ENCODE assay signal across 29 cellular contexts in genomic region chr4:125155251-125155650, GRCh38.
"Had no signal": no experiment of that assay in that cellular context is flagged by ENCODE, and none has a peak within 500 bp of the region (broad histone marks: within the 10 kb centered on the region; RNA-seq: fewer than 3 reads in every experiment).

No MANE protein-coding gene starts in this region.

- H3K36me3 ChIP-seq: esophagus squamous epithelium, gastroesophageal sphincter, WERI-Rb-1 had no signal

- ATAC-seq: activated CD4-positive, CD25-positive, alpha-beta regulatory T cell treated with anti-CD3 and anti-CD28 coated beads, Interleukin-2, amount 50 U/mL, for 24 hours; activated CD8-positive, alpha-beta T cell treated with anti-CD3 and anti-CD28 coated beads for 36 hours; activated T-cell treated with anti-CD3 and anti-CD28 coated beads, Interleukin-2, amount 50 U/mL, for 4 hours; activated T-helper 17 cell treated with anti-CD3 and anti-CD28 coated beads, Interleukin-2, amount 50 U/mL, for 72 hours; effector memory CD8-positive, alpha-beta T cell; gastroesophageal sphincter; T-helper 17 cell had no signal

- H3K27me3 ChIP-seq: esophagus squamous epithelium, gastroesophageal sphincter had no signal

- H3K4me1 ChIP-seq: esophagus squamous epithelium, gastroesophageal sphincter had no signal

- H3K27ac ChIP-seq: dorsolateral prefrontal cortex, epithelial cell of prostate, esophagus squamous epithelium, gastroesophageal sphincter, WERI-Rb-1 had no signal

- H3K4me3 ChIP-seq: dorsolateral prefrontal cortex, esophagus squamous epithelium, gastroesophageal sphincter had no signal

- H3K9me3 ChIP-seq: esophagus squamous epithelium had no signal

- DNase-seq: activated B cell treated with CpG ODN at 0.5 μM for 24 hours; activated CD4-positive, alpha-beta T cell treated with anti-CD3 and anti-CD28 coated beads for 48 hours; activated CD4-positive, alpha-beta T cell treated with anti-CD3 and anti-CD28 coated beads, Interleukin-2, amount 50 U/mL, for 1 hour; activated CD4-positive, alpha-beta T cell treated with anti-CD3 and anti-CD28 coated beads, Interleukin-2, amount 50 U/mL, for 48 hours; activated CD8-positive, alpha-beta memory T cell treated with anti-CD3 and anti-CD28 coated beads for 24 hours; activated CD8-positive, alpha-beta T cell treated with anti-CD3 and anti-CD28 coated beads for 36 hours; activated effector memory CD4-positive, alpha-beta T cell treated with Interleukin-2 at 50 U/mL for 16 hours; activated gamma-delta T cell treated with Interleukin-2 at 50 U/mL for 16 hours; activated naive CD4-positive, alpha-beta T cell treated with anti-CD3 and anti-CD28 coated beads, Interleukin-2, amount 50 U/mL, for 16 hours; activated naive CD4-positive, alpha-beta T cell treated with Interleukin-2 at 50 U/mL for 16 hours; activated T-cell treated with anti-CD3 and anti-CD28 coated beads, Interleukin-2, amount 50 U/mL, for 4 hours; amniotic stem cell; anterior cingulate cortex; caudate nucleus; cortex of kidney; dorsolateral prefrontal cortex; effector CD4-positive, alpha-beta T cell; effector memory CD8-positive, alpha-beta T cell; esophagus squamous epithelium; foreskin melanocyte; head of caudate nucleus; T-helper 1 cell; T-helper 17 cell; T1000; WERI-Rb-1 had no signal
